ENCODE assay signal across 8 cellular contexts in genomic region chr12:121705514-121705913, GRCh38.
"Had no signal": no experiment of that assay in that cellular context is flagged by ENCODE, and none has a peak within 500 bp of the region (broad histone marks: within the 10 kb centered on the region; RNA-seq: fewer than 3 reads in every experiment).

No MANE protein-coding gene starts in this region.

- H3K9me3 ChIP-seq: HAP-1 had no signal

- H3K36me3 ChIP-seq: HAP-1 had no signal

- ATAC-seq: HCT116, HepG2 had no signal

- H3K4me3 ChIP-seq: HAP-1 had no signal

- FAIRE-seq: HepG2 had no signal

- H3K27ac ChIP-seq: HL-60 had no signal

- H3K36me3 Mint-ChIP-seq: IgD-negative memory B cell had no signal

- DNase-seq: GOT3, H7, KG1 had no signal
